Comparison of ENCODE assay signal across 9 cellular contexts in the genomic region with DNA sequence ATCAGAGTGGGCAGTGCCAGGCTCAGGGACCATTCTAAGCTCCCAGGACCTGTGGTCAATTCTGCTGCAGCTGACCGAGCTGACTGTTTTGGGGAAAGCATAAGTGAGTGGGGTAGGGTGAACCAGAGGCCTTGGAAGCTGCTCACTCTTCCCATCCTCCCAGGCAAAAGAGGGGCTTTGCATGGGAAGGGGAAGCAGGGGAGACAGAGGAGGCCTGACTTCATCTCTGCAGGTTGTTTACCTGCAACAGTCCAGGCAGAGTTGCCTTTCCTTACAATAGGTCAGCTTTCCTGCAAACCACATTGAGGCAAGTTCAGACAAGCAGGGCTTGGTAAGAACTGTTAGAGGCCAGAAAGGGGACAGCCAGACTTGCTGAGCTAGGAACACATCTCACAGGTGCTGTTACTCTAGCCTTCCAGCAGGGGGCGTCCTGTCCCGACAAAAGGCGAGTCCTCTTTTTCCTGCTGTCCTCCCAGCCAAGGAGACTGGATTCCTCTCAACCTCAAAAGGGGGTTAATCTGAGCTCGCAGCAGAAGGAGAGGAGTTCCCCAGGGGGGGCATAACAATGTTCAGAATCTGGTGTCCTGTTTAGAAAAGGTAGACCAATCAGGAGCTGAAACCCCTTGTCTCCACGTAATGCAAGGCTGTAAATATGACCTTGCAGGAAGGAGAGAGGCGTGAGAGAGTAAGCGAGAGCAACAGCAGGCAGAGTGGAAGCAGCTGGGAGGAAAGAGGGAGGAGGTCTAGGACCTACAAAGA. TPM values are rescaled to one million over a fixed set of nuclear protein-coding genes. Genes with fewer than 3 reads are reported as not detected.
DNase-seq lines count a peak whose midpoint lies in the region; ATAC-seq, FAIRE-seq and TF ChIP-seq lines count a peak whose summit lies in the region.
"Had no signal": no experiment of that assay in that cellular context is flagged by ENCODE, and none has a peak within 500 bp of the region (broad histone marks: within the 10 kb centered on the region; RNA-seq: fewer than 3 reads in every experiment).

No MANE protein-coding gene starts in this region.

- no peaks in the 10 kb centered on the region; the same call in 1 of the 2 replicates for H3K9me3 ChIP-seq in Caco-2
- H3K9me3 ChIP-seq in left ventricle myocardium inferior (replicated peaks) = peaks cover 9% of the 10 kb centered on the region

- H3K27me3 Mint-ChIP-seq in Caco-2 (ENCODE audit: insufficient read depth, unreplicated experiment) (no peaks in the 10 kb centered on the region), T-cell (no peaks in the 10 kb centered on the region)

- intact Hi-C loops in Caco-2 (cut with micrococcal nuclease; ENCODE audit: unreplicated experiment) = loop anchor here (1.0 kb wide), 2 partner anchors 43 to 278 kb away; no protein-coding TSS in a partner anchor
- intact Hi-C loops in left ventricle myocardium inferior (cut with micrococcal nuclease) = no loop called here

- H3K27ac ChIP-seq in left ventricle myocardium inferior (replicated peaks) = no peak overlapping the region

- no peaks in the 10 kb centered on the region for H3K36me3 Mint-ChIP-seq in Caco-2 (ENCODE audit: insufficient read depth, unreplicated experiment)
- no peaks in the 10 kb centered on the region for H3K36me3 Mint-ChIP-seq in T-cell

- no peak for FAIRE-seq in urothelium cell line (lab: Jason Lieb, UNC)
- FAIRE-seq: TTC549 had no signal

- BruUV-seq in Caco-2 (replicated peaks; lab: Mats Ljungman, UMichigan) = no TSS peak

- peak; percentile 60 for ATAC-seq in GM21619 (IDR thresholded peaks at IDR 0.05; ENCODE audit: unreplicated experiment)
- peak; percentile 78 to 87 (median 84) for ATAC-seq in T-cell (replicated peaks in 1 of 4)

- H3K27me3 ChIP-seq in Caco-2 (replicated peaks; ENCODE audit: control insufficient read depth, insufficient read depth, low read length) (no peaks in the 10 kb centered on the region), left ventricle myocardium inferior (ENCODE audit: low read depth) (peaks cover 5% of the 10 kb centered on the region)

- H3K36me3 ChIP-seq in Caco-2 (ENCODE audit: control insufficient read depth, insufficient read depth, low read length) (no peaks in the 10 kb centered on the region), left ventricle myocardium inferior (no peaks in the 10 kb centered on the region)

- DNase-seq in Caco-2 (peak in 1 of 2 experiments; percentile 71), NB4 (ENCODE audit: low read depth) (peak; percentile 69), T-cell (peak; percentile 26 to 74 (median 59)), amniotic stem cell (lab: John Stamatoyannopoulos, UW) (peak; percentile 39), left ventricle myocardium inferior (peak; percentile 60), putamen (ENCODE audit: low spot score) (peak; percentile 66), urothelium cell line (ENCODE audit: low spot score) (peak; percentile 87)

- TF ChIP-seq POLR2A in NB4 (IDR thresholded peaks at IDR 0.05; ENCODE audit: extremely low read depth, insufficient read length) = no peak

- TF ChIP-seq CTCF in Caco-2 (IDR thresholded peaks at IDR 0.05; ENCODE audit: insufficient read depth in 1 of 2, low read depth in 1 of 2, low read length in 1 of 2, severe bottlenecking in 1 of 2, unreplicated experiment in 1 of 2) (peak; percentile 83 to 89), NB4 (IDR thresholded peaks at IDR 0.05; ENCODE audit: low read depth, low read length) (peak; percentile 92), left ventricle myocardium inferior (IDR thresholded peaks at IDR 0.05; ENCODE audit: borderline replicate concordance) (peak; percentile 94)

- H3K4me1 Mint-ChIP-seq in Caco-2 (ENCODE audit: low read depth, unreplicated experiment) = no peaks in the 10 kb centered on the region
- peaks cover 7 to 11% (median 11%) of the 10 kb centered on the region in 3 donors for H3K4me1 Mint-ChIP-seq in T-cell

- no peak overlapping the region for H3K4me3 Mint-ChIP-seq in Caco-2 (ENCODE audit: unreplicated experiment)
- peak overlapping the region; percentile 58 to 69 (median 63) for H3K4me3 Mint-ChIP-seq in T-cell

- POLR2A ChIA-PET in Caco-2 (lab: Charles Lee) = no interaction called here
- POLR2A ChIA-PET in T-cell (lab: Charles Lee) = interaction anchor here in 1 of 2 donors (0.6 kb wide), 2 partner anchors 52 to 152 kb away, joined by 3 to 16 read pairs; no protein-coding TSS in a partner anchor

- H3K4me3 ChIP-seq in Caco-2 (ENCODE audit: low read depth, low read length) (no peak overlapping the region), NB4 (ENCODE audit: low read depth, low read length) (no peak overlapping the region), left ventricle myocardium inferior (peak overlapping the region; percentile 44)

- H3K4me1 ChIP-seq in Caco-2 (no peaks in the 10 kb centered on the region), left ventricle myocardium inferior (peaks cover 9% of the 10 kb centered on the region)

- CTCF ChIA-PET in Caco-2 (lab: Charles Lee) (interaction anchor here (0.6 to 2.5 kb wide), 16 partner anchors 9 to 299 kb away, joined by 3 to 24 read pairs (median 4); no protein-coding TSS in a partner anchor), T-cell (lab: Charles Lee) (interaction anchor here (0.5 to 3.0 kb wide), 27 partner anchors 10 to 482 kb away, joined by 3 to 16 read pairs (median 4); no protein-coding TSS in a partner anchor)

- peaks cover 4% of the 10 kb centered on the region for H3K9me3 Mint-ChIP-seq in Caco-2 (ENCODE audit: unreplicated experiment)
- H3K9me3 Mint-ChIP-seq in T-cell = peaks cover 0 to 2% (median 0%) of the 10 kb centered on the region in 3 donors

- no peak overlapping the region for H3K27ac Mint-ChIP-seq in Caco-2 (ENCODE audit: unreplicated experiment)
- H3K27ac Mint-ChIP-seq in T-cell = peak overlapping the region; percentile 1 to 44

RNA-seq across cellular contexts. Expression of gene DHRS2, which starts 4.3 kb away (rescaled TPM):
- total RNA-seq in Caco-2 (2022) (12.8 and 21.3 TPM in 2 replicates), T-cell (under 1 TPM in 4 of 5 donors, not detected in 1; 0.19 to 0.82 (median 0.52) TPM), left ventricle myocardium inferior (not detected)

RNA-seq across cellular contexts. Expression of gene JPH4, which starts 53.3 kb away (rescaled TPM):
- total RNA-seq in Caco-2 (2022) (not detected in 2 replicates), T-cell (under 1 TPM in 2 of 5 donors, not detected in 3; 0.10 to 0.13 TPM), left ventricle myocardium inferior (0.19 TPM)
